23 cellular contexts compared by ENCODE assay signal in the genomic region with DNA sequence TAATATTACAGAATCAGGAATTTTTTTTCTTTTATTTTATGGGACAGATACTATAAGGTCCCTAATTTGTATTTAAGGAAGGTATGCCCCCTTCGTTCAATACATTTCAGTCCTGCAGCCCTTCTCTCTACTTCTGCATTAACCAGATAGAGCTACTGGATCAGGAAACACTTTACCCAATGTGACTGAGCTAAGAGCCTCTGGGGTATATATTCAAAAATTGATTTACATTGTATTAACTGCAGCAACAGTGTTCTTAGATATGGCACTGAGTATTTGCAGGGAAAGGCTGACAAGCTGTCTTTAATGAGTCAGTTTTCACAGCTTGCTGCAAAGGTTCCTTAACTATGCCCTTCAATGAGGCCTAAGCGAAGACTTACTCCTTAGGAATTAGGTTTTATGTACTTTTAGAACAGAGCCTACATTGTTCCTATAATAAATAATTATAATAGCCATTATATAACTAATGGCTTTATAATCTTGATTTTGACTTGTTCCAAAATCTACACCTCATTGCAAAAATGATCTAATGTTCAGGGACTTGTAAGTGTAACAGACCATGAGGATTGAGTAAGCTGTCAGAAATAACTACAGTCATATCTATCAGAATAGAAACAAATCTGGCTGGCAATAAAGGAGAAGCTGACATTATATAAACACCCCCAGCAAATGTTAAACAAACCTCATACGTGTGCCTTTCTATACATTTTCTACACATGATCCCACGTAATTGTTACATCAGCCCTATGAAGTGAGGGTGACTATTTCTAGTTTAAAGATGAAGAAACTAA. TPM values are rescaled to one million over a fixed set of nuclear protein-coding genes. Genes with fewer than 3 reads are reported as not detected.
"Had no signal": no experiment of that assay in that cellular context is flagged by ENCODE, and none has a peak within 500 bp of the region (broad histone marks: within the 10 kb centered on the region; RNA-seq: fewer than 3 reads in every experiment).

No MANE protein-coding gene starts in this region.

- H3K4me1 ChIP-seq: parathyroid adenoma, transverse colon had no signal

- H3K9ac ChIP-seq: parathyroid adenoma had no signal

- H3K9me3 ChIP-seq: adrenal gland, mucosa of descending colon, neutrophil, transverse colon had no signal

- H3K27me3 ChIP-seq: adrenal gland, neutrophil, transverse colon had no signal

- H3K79me2 ChIP-seq: parathyroid adenoma had no signal

- H3K36me3 ChIP-seq: adrenal gland, neutrophil, transverse colon had no signal

- H3K27ac ChIP-seq: adrenal gland, neutrophil, parathyroid adenoma, transverse colon, VCaP had no signal

- DNase-seq: activated CD4-positive, alpha-beta T cell treated with anti-CD3 and anti-CD28 coated beads for 1 hour; activated CD4-positive, alpha-beta T cell treated with anti-CD3 and anti-CD28 coated beads, Interleukin-2, amount 50 U/mL, for 4 hours; activated naive CD4-positive, alpha-beta T cell treated with anti-CD3 and anti-CD28 coated beads, Interleukin-2, amount 50 U/mL, for 16 hours; activated T-cell treated with anti-CD3 and anti-CD28 coated beads, Interleukin-2, amount 50 U/mL, for 24 hours; adrenal gland; cerebellar nuclear complex; effector memory CD4-positive, alpha-beta T cell; head of caudate nucleus; immature natural killer cell; left colon; mucosa of descending colon; naive thymus-derived CD4-positive, alpha-beta T cell; stimulated activated CD4-positive, alpha-beta T cell treated with anti-CD3 and anti-CD28 coated beads, Interleukin-2, amount 100 ng/mL, for 48 hours; stimulated activated naive B cell treated with anti-CD40 and anti-IgM and Interleukin-4, amounts not matched to agents 10 μg/mL and 1 μg/mL and 100 μg/mL, for 72 hours; substantia nigra; transverse colon had no signal

- H2AFZ ChIP-seq: parathyroid adenoma had no signal

- H3K4me3 ChIP-seq: adrenal gland, mucosa of descending colon, transverse colon had no signal

- ATAC-seq: left colon; mucosa of descending colon; naive thymus-derived CD4-positive, alpha-beta T cell; stimulated activated naive B cell treated with anti-CD40 and anti-IgM and Interleukin-4, amounts not matched to agents 10 μg/mL and 1 μg/mL and 100 μg/mL, for 72 hours had no signal

RNA-seq across cellular contexts. Expression of a gene that starts 55.0 kb away (rescaled TPM):
- total RNA-seq: adrenal gland; left colon; lung microvascular endothelial cell; mucosa of descending colon; naive thymus-derived CD4-positive, alpha-beta T cell; SK-MEL-5; skeletal muscle tissue; T-helper 1 cell treated with Interleukin-12 subunit alpha and Interleukin-12 subunit beta and Interleukin-4 antibody, amounts not matched to agents 30 ng/mL and 1 ng/mL, for 36 hours; transverse colon had no signal
- polyA plus RNA-seq: naive thymus-derived CD4-positive, alpha-beta T cell had no signal
